Comparison of ENCODE assay signal across 16 cellular contexts in the genomic region with DNA sequence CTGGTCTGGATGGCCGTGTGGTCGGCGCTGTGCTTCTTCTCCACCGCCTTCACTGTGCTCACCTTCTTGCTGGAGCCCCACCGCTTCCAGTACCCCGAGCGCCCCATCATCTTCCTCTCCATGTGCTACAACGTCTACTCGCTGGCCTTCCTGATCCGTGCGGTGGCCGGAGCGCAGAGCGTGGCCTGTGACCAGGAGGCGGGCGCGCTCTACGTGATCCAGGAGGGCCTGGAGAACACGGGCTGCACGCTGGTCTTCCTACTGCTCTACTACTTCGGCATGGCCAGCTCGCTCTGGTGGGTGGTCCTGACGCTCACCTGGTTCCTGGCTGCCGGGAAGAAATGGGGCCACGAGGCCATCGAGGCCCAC. TPM values are rescaled to one million over a fixed set of nuclear protein-coding genes. Genes with fewer than 3 reads are reported as not detected.
DNase-seq lines count a peak whose midpoint lies in the region; ATAC-seq and TF ChIP-seq lines count a peak whose summit lies in the region.
"Had no signal": no experiment of that assay in that cellular context is flagged by ENCODE, and none has a peak within 500 bp of the region (broad histone marks: within the 10 kb centered on the region; RNA-seq: fewer than 3 reads in every experiment).

No MANE protein-coding gene starts in this region.

- H3K27me3 ChIP-seq in suprapubic skin: peaks cover 20% of the 10 kb centered on the region
- H3K27me3 ChIP-seq: ovary had no signal

- no peak for TF ChIP-seq CTCF in mesothelial cell of epicardium (IDR thresholded peaks at IDR 0.05; ENCODE audit: unreplicated experiment)
- no peak for TF ChIP-seq CTCF in type B pancreatic cell (conservative IDR thresholded peaks at IDR 0.05)
- TF ChIP-seq CTCF in suprapubic skin (IDR thresholded peaks at IDR 0.05): no peak

- 95% methylated on average over 22 of the region's 26 CpGs for WGBS in suprapubic skin

- no peak overlapping the region for H3K27ac Mint-ChIP-seq in stimulated activated naive CD8-positive, alpha-beta T cell treated with anti-CD3 and anti-CD28 coated beads, Interleukin-15, Interleukin-2, amounts not matched to agents 100 ng/mL and 50 ng/mL, for 24 hours
- H3K27ac Mint-ChIP-seq in activated T-helper 1 cell treated with anti-CD3 and anti-CD28 coated beads, Interleukin-12 subunit alpha, Interleukin-12 subunit beta, Interleukin-2, Interleukin-4 antibody, amounts not matched to agents 30 ng/mL and 10 ng/mL and 1 ng/mL, durations not matched to agents 14 hours and 24 hours and 36 hours: no peak overlapping the region
- H3K27ac Mint-ChIP-seq in mesothelial cell of epicardium (no peak overlapping the region), type B pancreatic cell (peak overlapping the region; percentile 31)

- intact Hi-C loops in activated T-helper 1 cell treated with anti-CD3 and anti-CD28 coated beads, Interleukin-12 subunit alpha, Interleukin-12 subunit beta, Interleukin-2, Interleukin-4 antibody, amounts not matched to agents 30 ng/mL and 10 ng/mL and 1 ng/mL, durations not matched to agents 14 hours and 24 hours and 36 hours (cut with micrococcal nuclease): no loop called here

- peaks cover 4% of the 10 kb centered on the region for H3K36me3 Mint-ChIP-seq in stimulated activated naive CD8-positive, alpha-beta T cell treated with anti-CD3 and anti-CD28 coated beads, Interleukin-15, Interleukin-2, amounts not matched to agents 100 ng/mL and 50 ng/mL, for 24 hours (ENCODE audit: low read depth)
- H3K36me3 Mint-ChIP-seq in activated T-helper 1 cell treated with anti-CD3 and anti-CD28 coated beads, Interleukin-12 subunit alpha, Interleukin-12 subunit beta, Interleukin-2, Interleukin-4 antibody, amounts not matched to agents 30 ng/mL and 10 ng/mL and 1 ng/mL, durations not matched to agents 14 hours and 24 hours and 36 hours (ENCODE audit: low read depth): no peaks in the 10 kb centered on the region
- H3K36me3 Mint-ChIP-seq in mesothelial cell of epicardium (peaks cover 8% of the 10 kb centered on the region), type B pancreatic cell (peaks cover 3% of the 10 kb centered on the region)

- peak overlapping the region; percentile 18 for H3K4me3 Mint-ChIP-seq in stimulated activated naive CD8-positive, alpha-beta T cell treated with anti-CD3 and anti-CD28 coated beads, Interleukin-15, Interleukin-2, amounts not matched to agents 100 ng/mL and 50 ng/mL, for 24 hours
- H3K4me3 Mint-ChIP-seq in activated T-helper 1 cell treated with anti-CD3 and anti-CD28 coated beads, Interleukin-12 subunit alpha, Interleukin-12 subunit beta, Interleukin-2, Interleukin-4 antibody, amounts not matched to agents 30 ng/mL and 10 ng/mL and 1 ng/mL, durations not matched to agents 14 hours and 24 hours and 36 hours: peak overlapping the region; percentile 77
- peak overlapping the region; percentile 67 for H3K4me3 Mint-ChIP-seq in mesothelial cell of epicardium
- peak overlapping the region; percentile 82 for H3K4me3 Mint-ChIP-seq in type B pancreatic cell

- no peaks in the 10 kb centered on the region for H3K36me3 ChIP-seq in suprapubic skin
- H3K36me3 ChIP-seq: ovary had no signal

- no peak for ATAC-seq in stimulated activated naive CD8-positive, alpha-beta T cell treated with anti-CD3 and anti-CD28 coated beads, Interleukin-15, Interleukin-2, amounts not matched to agents 100 U/mL and 50 U/mL, for 24 hours
- no peak for ATAC-seq in GM21423 (IDR thresholded peaks at IDR 0.05; ENCODE audit: unreplicated experiment)
- ATAC-seq in GM19351 (IDR thresholded peaks at IDR 0.05; ENCODE audit: unreplicated experiment): no peak

- TF ChIP-seq POLR2A in suprapubic skin (IDR thresholded peaks at IDR 0.05): no peak

- peaks cover 4% of the 10 kb centered on the region for H3K4me1 Mint-ChIP-seq in stimulated activated naive CD8-positive, alpha-beta T cell treated with anti-CD3 and anti-CD28 coated beads, Interleukin-15, Interleukin-2, amounts not matched to agents 100 ng/mL and 50 ng/mL, for 24 hours (ENCODE audit: low read depth)
- no peaks in the 10 kb centered on the region for H3K4me1 Mint-ChIP-seq in activated T-helper 1 cell treated with anti-CD3 and anti-CD28 coated beads, Interleukin-12 subunit alpha, Interleukin-12 subunit beta, Interleukin-2, Interleukin-4 antibody, amounts not matched to agents 30 ng/mL and 10 ng/mL and 1 ng/mL, durations not matched to agents 14 hours and 24 hours and 36 hours (ENCODE audit: low read depth)
- H3K4me1 Mint-ChIP-seq in mesothelial cell of epicardium (peaks cover 6% of the 10 kb centered on the region), type B pancreatic cell (ENCODE audit: unreplicated experiment) (peaks cover 14% of the 10 kb centered on the region)

- DNase-seq in stimulated activated naive CD8-positive, alpha-beta T cell treated with anti-CD3 and anti-CD28 coated beads, Interleukin-15, Interleukin-2, amounts not matched to agents 100 U/mL and 50 U/mL, for 24 hours: no peak
- no peak for DNase-seq in activated T-helper 1 cell treated with anti-CD3 and anti-CD28 coated beads, Interleukin-12 subunit alpha, Interleukin-12 subunit beta, Interleukin-2, Interleukin-4 antibody, amounts not matched to agents 30 ng/mL and 10 ng/mL and 1 ng/mL, durations not matched to agents 14 hours and 24 hours and 36 hours (ENCODE audit: low spot score)
- DNase-seq in mesothelial cell of epicardium (ENCODE audit: low spot score in 2 of 2, unreplicated experiment in 2 of 2): no peak
- DNase-seq in type B pancreatic cell (ENCODE audit: extremely low spot score, unreplicated experiment): no peak
- no peak for DNase-seq in suprapubic skin (ENCODE audit: low spot score in 2 of 2)
- DNase-seq: effector memory CD4-positive, alpha-beta T cell; islet precursor cell; MM.1S; NCI-H187 treated with DMSO at 0.1 percent for 48 hours; NCI-H510A; ovary; SHP77; tibial artery had no signal

- peaks cover 6% of the 10 kb centered on the region for H3K27me3 Mint-ChIP-seq in stimulated activated naive CD8-positive, alpha-beta T cell treated with anti-CD3 and anti-CD28 coated beads, Interleukin-15, Interleukin-2, amounts not matched to agents 100 ng/mL and 50 ng/mL, for 24 hours
- H3K27me3 Mint-ChIP-seq in activated T-helper 1 cell treated with anti-CD3 and anti-CD28 coated beads, Interleukin-12 subunit alpha, Interleukin-12 subunit beta, Interleukin-2, Interleukin-4 antibody, amounts not matched to agents 30 ng/mL and 10 ng/mL and 1 ng/mL, durations not matched to agents 14 hours and 24 hours and 36 hours (ENCODE audit: insufficient read depth): peaks cover 7% of the 10 kb centered on the region
- H3K27me3 Mint-ChIP-seq in mesothelial cell of epicardium (ENCODE audit: low read depth): peaks cover 8% of the 10 kb centered on the region
- H3K27me3 Mint-ChIP-seq in type B pancreatic cell: peaks cover 5% of the 10 kb centered on the region

- no peaks in the 10 kb centered on the region for H3K9me3 Mint-ChIP-seq in stimulated activated naive CD8-positive, alpha-beta T cell treated with anti-CD3 and anti-CD28 coated beads, Interleukin-15, Interleukin-2, amounts not matched to agents 100 ng/mL and 50 ng/mL, for 24 hours
- H3K9me3 Mint-ChIP-seq in activated T-helper 1 cell treated with anti-CD3 and anti-CD28 coated beads, Interleukin-12 subunit alpha, Interleukin-12 subunit beta, Interleukin-2, Interleukin-4 antibody, amounts not matched to agents 30 ng/mL and 10 ng/mL and 1 ng/mL, durations not matched to agents 14 hours and 24 hours and 36 hours: no peaks in the 10 kb centered on the region
- H3K9me3 Mint-ChIP-seq in mesothelial cell of epicardium (peaks cover 3% of the 10 kb centered on the region), type B pancreatic cell (no peaks in the 10 kb centered on the region)

- TF ChIP-seq EP300 in suprapubic skin (IDR thresholded peaks at IDR 0.05): no peak

- no peaks in the 10 kb centered on the region for H3K9me3 ChIP-seq in suprapubic skin
- H3K9me3 ChIP-seq: ovary had no signal

- H3K27ac ChIP-seq in suprapubic skin: no peak overlapping the region
- H3K27ac ChIP-seq: ovary, tibial artery had no signal

- no peak overlapping the region for H3K4me3 ChIP-seq in suprapubic skin
- H3K4me3 ChIP-seq: ovary had no signal

- peaks cover 22% of the 10 kb centered on the region for H3K4me1 ChIP-seq in suprapubic skin

RNA-seq across cellular contexts. Expression of a gene that starts 1.1 kb away (rescaled TPM):
- total RNA-seq in activated T-helper 1 cell treated with anti-CD3 and anti-CD28 coated beads, Interleukin-12 subunit alpha, Interleukin-12 subunit beta, Interleukin-2, Interleukin-4 antibody, amounts not matched to agents 30 ng/mL and 10 ng/mL and 1 ng/mL, durations not matched to agents 14 hours and 24 hours and 36 hours: 0.54 and 0.67 TPM in 2 replicates
- total RNA-seq in mesothelial cell of epicardium (0.66 to 1.1 TPM (median 1.0 TPM) in 3 replicates), type B pancreatic cell (ENCODE audit: low replicate concordance) (0.38 and 1.9 TPM in 2 replicates), suprapubic skin (1 to 10 TPM in 2 of 4 donors, under 1 TPM in 2; 0.47 to 2.1 (median 1.3) TPM)

Comparison
In these comparisons a context has a peak if more than half of its experiments do, and no peak if none do; other contexts are left out.
1. H3K4me3 Mint-ChIP-seq: peak in every context shown above with its lines; median percentile 82 in type B pancreatic cell; 77 in activated T-helper 1 cell treated with anti-CD3 and anti-CD28 coated beads, Interleukin-12 subunit alpha, Interleukin-12 subunit beta, Interleukin-2, Interleukin-4 antibody, amounts not matched to agents 30 ng/mL and 10 ng/mL and 1 ng/mL, durations not matched to agents 14 hours and 24 hours and 36 hours; 67 in mesothelial cell of epicardium; 18 in stimulated activated naive CD8-positive, alpha-beta T cell treated with anti-CD3 and anti-CD28 coated beads, Interleukin-15, Interleukin-2, amounts not matched to agents 100 ng/mL and 50 ng/mL, for 24 hours.